ENCODE assay signal across 16 cellular contexts in genomic region chr10:102780246-102780645, GRCh38. TPM values are rescaled to one million over a fixed set of nuclear protein-coding genes. Genes with fewer than 3 reads are reported as not detected.
A peak's percentile ranks its signal among the peaks of the same experiment; 100 is the strongest.
DNase-seq lines count a peak whose midpoint lies in the region; ATAC-seq and TF ChIP-seq lines count a peak whose summit lies in the region.
"Had no signal": no experiment of that assay in that cellular context is flagged by ENCODE, and none has a peak within 500 bp of the region (broad histone marks: within the 10 kb centered on the region; RNA-seq: fewer than 3 reads in every experiment).

No MANE protein-coding gene starts in this region.

- peaks cover 3% of the 10 kb centered on the region for H4K20me1 ChIP-seq in fibroblast of lung (ENCODE audit: control insufficient read depth, extremely low read depth, insufficient read depth, low read length)

- peaks cover 52% of the 10 kb centered on the region for H3K4me1 ChIP-seq in right cardiac atrium (ENCODE audit: control insufficient read depth, insufficient read depth, low read length)
- peaks cover 40% of the 10 kb centered on the region for H3K4me1 ChIP-seq in fibroblast of lung (ENCODE audit: control insufficient read depth, extremely low read depth, insufficient read depth, low read length)
- H3K4me1 ChIP-seq in parathyroid adenoma: peaks cover 77% of the 10 kb centered on the region
- peaks cover 9% of the 10 kb centered on the region for H3K4me1 ChIP-seq in HAP-1

- H3K27me3 ChIP-seq in right cardiac atrium (ENCODE audit: control insufficient read depth, insufficient read depth) (no peaks in the 10 kb centered on the region), fibroblast of lung (ENCODE audit: control insufficient read depth, insufficient read depth, low read length) (no peaks in the 10 kb centered on the region), parathyroid adenoma (ENCODE audit: control insufficient read depth, insufficient read depth, low read length) (no peaks in the 10 kb centered on the region), HAP-1 (ENCODE audit: low read depth) (no peaks in the 10 kb centered on the region)

- in situ Hi-C loops in HAP-1 (cut with MboI; ENCODE audit: low sequenced_read_pairs): no loop called here

- no peak overlapping the region for H3K4me2 ChIP-seq in fibroblast of lung (ENCODE audit: extremely low read depth, insufficient read depth, low read length)
- peak overlapping the region; percentile 26 for H3K4me2 ChIP-seq in parathyroid adenoma (ENCODE audit: low read length)

- H3K4me3 ChIP-seq in right cardiac atrium (ENCODE audit: low read length) (no peak overlapping the region), fibroblast of lung (replicated peaks in 1 of 4; ENCODE audit: control extremely low read depth in 1 of 4, insufficient read depth in 1 of 4, low read depth in 3 of 4, low read length in 4 of 4) (no peak overlapping the region), parathyroid adenoma (ENCODE audit: low read depth, low read length) (no peak overlapping the region), HAP-1 (no peak overlapping the region)

- H3K79me2 ChIP-seq in fibroblast of lung (ENCODE audit: control insufficient read depth, insufficient read depth, low read length): peaks cover 6% of the 10 kb centered on the region
- H3K79me2 ChIP-seq in parathyroid adenoma: peaks cover 40% of the 10 kb centered on the region

- TF ChIP-seq CTCF in fibroblast of lung (conservative IDR thresholded peaks at IDR 0.05 in 1 of 2, IDR thresholded peaks at IDR 0.05 in 1 of 2; ENCODE audit: low read depth in 1 of 2, low read length in 2 of 2) (no peak), parathyroid adenoma (IDR thresholded peaks at IDR 0.05) (no peak)

- H3K36me3 ChIP-seq in fibroblast of lung (ENCODE audit: control insufficient read depth, insufficient read depth, low read length) (no peaks in the 10 kb centered on the region), parathyroid adenoma (ENCODE audit: control insufficient read depth, insufficient read depth, low read length) (no peaks in the 10 kb centered on the region), HAP-1 (replicated peaks) (no peaks in the 10 kb centered on the region; the same call in 1 of the 2 replicates)

- no peaks in the 10 kb centered on the region for H3K9me3 ChIP-seq in right cardiac atrium (ENCODE audit: control insufficient read depth, low read length)
- no peaks in the 10 kb centered on the region for H3K9me3 ChIP-seq in fibroblast of lung (ENCODE audit: control insufficient read depth, insufficient read depth, low read depth, low read length)
- no peaks in the 10 kb centered on the region for H3K9me3 ChIP-seq in parathyroid adenoma (ENCODE audit: control insufficient read depth, low read length)
- no peaks in the 10 kb centered on the region for H3K9me3 ChIP-seq in HAP-1

- 75% methylated on average over 3 of the region's 3 CpGs for WGBS in right cardiac atrium

- H2AFZ ChIP-seq in fibroblast of lung (ENCODE audit: low read length): no peak overlapping the region
- no peak overlapping the region for H2AFZ ChIP-seq in parathyroid adenoma

- H3K9ac ChIP-seq in fibroblast of lung (ENCODE audit: insufficient read depth, low read length) (no peak overlapping the region), parathyroid adenoma (no peak overlapping the region)

- H3K27ac ChIP-seq in right cardiac atrium (ENCODE audit: low read length) (peak overlapping the region; percentile 78), fibroblast of lung (ENCODE audit: insufficient read depth, low read length) (no peak overlapping the region), parathyroid adenoma (peak overlapping the region; percentile 99)

- ATAC-seq in right cardiac atrium: no peak
- ATAC-seq in Right ventricle myocardium inferior: no peak
- no peak for ATAC-seq in GM18498 (IDR thresholded peaks at IDR 0.05; ENCODE audit: unreplicated experiment)
- ATAC-seq: activated CD8-positive, alpha-beta T cell treated with anti-CD3 and anti-CD28 coated beads, Interleukin-2, amount 10 ng/mL, durations not matched to agents 7 days and 5 days had no signal

- intact Hi-C loops in right cardiac atrium (cut with DNase I): no loop called here
- intact Hi-C loops in Right ventricle myocardium inferior (cut with DNase I): no loop called here

- DNase-seq in right cardiac atrium: no peak
- DNase-seq in Right ventricle myocardium inferior (ENCODE audit: missing footprints): no peak
- peak; percentile 74 to 77 for DNase-seq in fibroblast of lung (ENCODE audit: low read depth in 2 of 2)
- DNase-seq in HAP-1 (ENCODE audit: low spot score in 2 of 2): no peak
- DNase-seq in CD1c-positive myeloid dendritic cell (ENCODE audit: extremely low spot score): no peak
- DNase-seq in AG08395 (ENCODE audit: low spot score): no peak
- DNase-seq: activated CD8-positive, alpha-beta T cell treated with anti-CD3 and anti-CD28 coated beads, Interleukin-2, amount 10 ng/mL, durations not matched to agents 7 days and 5 days; activated naive CD4-positive, alpha-beta T cell treated with anti-CD3 and anti-CD28 coated beads, Interleukin-2, amount 10 ng/mL, durations not matched to agents 7 days and 5 days; DMS 273 treated with DMSO at 0.1 percent for 48 hours; glutamatergic neuron; NCI-H1105 treated with DMSO at 0.1 percent for 48 hours; NCI-H526 treated with DMSO at 0.1 percent for 48 hours; SHP77 treated with DMSO at 0.1 percent for 48 hours had no signal

RNA-seq across cellular contexts. Expression of gene WBP1L, which starts 36.5 kb away (rescaled TPM):
- total RNA-seq in right cardiac atrium (10 to 100 TPM; 35.2 to 50.5 (median 37.8) TPM), Right ventricle myocardium inferior (25.9 TPM), fibroblast of lung (28.8 and 40.0 TPM in 2 replicates)
- polyA plus RNA-seq in right cardiac atrium (19.1 TPM), fibroblast of lung (33.7 and 36.8 TPM in 2 replicates)
- 26.7 and 34.8 TPM in 2 replicates for polyA plus RNA-seq in fibroblast of lung (2012)
- 60.4 and 66.8 TPM in 2 replicates for polyA minus RNA-seq in fibroblast of lung (ENCODE audit: low replicate concordance)

RNA-seq across cellular contexts. Expression of gene CYP17A1, which starts 57.0 kb away (rescaled TPM):
- total RNA-seq in right cardiac atrium (not detected), Right ventricle myocardium inferior (not detected), fibroblast of lung (not detected in 2 replicates)
- polyA plus RNA-seq in right cardiac atrium (0.11 TPM), fibroblast of lung (not detected in 2 replicates)
- not detected in 2 replicates for polyA plus RNA-seq in fibroblast of lung (2012)
- polyA minus RNA-seq in fibroblast of lung (ENCODE audit: low replicate concordance): not detected in 2 replicates
- total RNA-seq: activated CD8-positive, alpha-beta T cell treated with anti-CD3 and anti-CD28 coated beads, Interleukin-2, amount 10 ng/mL, durations not matched to agents 7 days and 5 days; lung microvascular endothelial cell had no signal

Comparison
In these comparisons a context has a peak if more than half of its experiments do, and no peak if none do; other contexts are left out.
1. DNase-seq: peak in fibroblast of lung (2 of 2); none in right cardiac atrium (0 of 3), Right ventricle myocardium inferior (single experiment), HAP-1 (0 of 2), CD1c-positive myeloid dendritic cell (single experiment) and AG08395 (single experiment).